Comparison of ENCODE assay signal across 8 cellular contexts in the genomic region with DNA sequence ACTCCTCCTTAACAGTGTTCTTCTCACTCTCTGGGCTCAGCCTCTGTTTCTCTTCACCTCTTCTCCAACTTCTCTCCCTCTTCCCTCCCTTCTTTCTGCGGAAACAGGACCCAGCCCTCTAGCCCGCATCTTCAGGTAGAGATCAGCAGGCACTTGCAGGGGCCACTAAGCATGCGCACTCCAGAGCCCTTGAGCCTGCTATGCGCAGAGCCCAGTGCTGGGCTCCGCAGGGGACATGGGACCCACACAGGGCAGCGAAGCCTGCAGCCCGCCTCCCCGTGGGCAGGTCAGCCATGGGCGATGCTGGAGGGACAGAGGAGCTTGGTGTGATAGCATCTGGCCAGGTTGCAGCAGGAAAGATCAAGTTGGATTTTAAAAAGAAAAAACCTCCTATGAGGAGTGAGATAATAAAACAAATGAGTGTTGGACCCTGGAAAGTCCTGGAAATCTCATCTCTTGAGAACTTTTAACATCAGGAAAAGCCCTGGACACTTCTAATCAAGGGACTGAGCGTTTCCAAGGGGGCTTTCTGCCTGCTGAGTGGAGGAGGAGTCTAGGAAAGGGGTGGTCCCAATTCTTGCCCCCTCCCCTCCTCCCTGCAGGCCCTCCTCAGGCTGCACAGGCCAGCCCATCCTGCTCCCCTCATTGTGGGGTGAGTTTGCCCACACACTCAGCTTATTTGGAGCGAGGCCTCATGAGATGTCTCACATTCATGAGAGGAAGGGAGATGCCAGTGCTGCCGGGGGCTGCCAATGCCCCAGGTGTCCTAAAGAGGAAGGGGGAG.
DNase-seq lines count a peak whose midpoint lies in the region; ATAC-seq and TF ChIP-seq lines count a peak whose summit lies in the region.
"Had no signal": no experiment of that assay in that cellular context is flagged by ENCODE, and none has a peak within 500 bp of the region (broad histone marks: within the 10 kb centered on the region; RNA-seq: fewer than 3 reads in every experiment).

No MANE protein-coding gene starts in this region.

- POLR2A ChIA-PET in CD4-positive, alpha-beta memory T cell (lab: Charles Lee; ENCODE audit: partially characterized antibody), result no interaction called here
- POLR2A ChIA-PET in naive thymus-derived CD8-positive, alpha-beta T cell (lab: Charles Lee), result interaction anchor here (1.1 to 1.4 kb wide), 2 partner anchors 12 to 20 kb away, joined by 3 read pairs; no protein-coding TSS in a partner anchor

- no peaks in the 10 kb centered on the region for H4K20me1 ChIP-seq in DOHH2 (ENCODE audit: control insufficient read depth, insufficient read depth, low read depth, low read length)

- peaks cover 31% of the 10 kb centered on the region for H3K4me1 ChIP-seq in CD4-positive, alpha-beta memory T cell (ENCODE audit: insufficient read depth, low read length)
- peaks cover 31% of the 10 kb centered on the region for H3K4me1 ChIP-seq in DOHH2 (ENCODE audit: control insufficient read depth, low read length)
- peaks cover 7% of the 10 kb centered on the region for H3K4me1 ChIP-seq in colonic mucosa
- H3K4me1 ChIP-seq: breast epithelium had no signal

- peak overlapping the region in 1 of 2 donors; percentile 2 for H3K9ac ChIP-seq in colonic mucosa (ENCODE audit: low read depth in 2 of 2, low read length in 2 of 2)

- no peaks in the 10 kb centered on the region for H3K27me3 ChIP-seq in CD4-positive, alpha-beta memory T cell (ENCODE audit: insufficient read depth, low read length)
- H3K27me3 ChIP-seq in DOHH2 (ENCODE audit: control insufficient read depth, low read length), result peaks cover 28% of the 10 kb centered on the region
- no peaks in the 10 kb centered on the region for H3K27me3 ChIP-seq in colonic mucosa

- peaks cover 20 to 41% (median 29%) of the 10 kb centered on the region in 4 donors for H3K4me1 Mint-ChIP-seq in CD4-positive, alpha-beta memory T cell
- H3K4me1 Mint-ChIP-seq in T-helper 17 cell (peaks cover 23% of the 10 kb centered on the region), osteocyte (ENCODE audit: unreplicated experiment) (peaks cover 20% of the 10 kb centered on the region)
- H3K4me1 Mint-ChIP-seq in naive thymus-derived CD8-positive, alpha-beta T cell, result peaks cover 27 to 38% (median 33%) of the 10 kb centered on the region in 4 donors

- H3K9me3 Mint-ChIP-seq in CD4-positive, alpha-beta memory T cell, result peaks cover 0 to 2% (median 0%) of the 10 kb centered on the region in 8 donors
- no peaks in the 10 kb centered on the region for H3K9me3 Mint-ChIP-seq in naive thymus-derived CD8-positive, alpha-beta T cell
- no peaks in the 10 kb centered on the region for H3K9me3 Mint-ChIP-seq in osteocyte (ENCODE audit: unreplicated experiment)

- H3K27me3 Mint-ChIP-seq in CD4-positive, alpha-beta memory T cell, result peaks cover 0 to 4% of the 10 kb centered on the region in 2 donors
- peaks cover 21% of the 10 kb centered on the region for H3K27me3 Mint-ChIP-seq in T-helper 17 cell
- H3K27me3 Mint-ChIP-seq in naive thymus-derived CD8-positive, alpha-beta T cell, result peaks cover 0 to 17% (median 10%) of the 10 kb centered on the region in 5 donors
- no peaks in the 10 kb centered on the region for H3K27me3 Mint-ChIP-seq in osteocyte (ENCODE audit: unreplicated experiment)

- H3K4me3 ChIP-seq in CD4-positive, alpha-beta memory T cell (ENCODE audit: low read length in 2 of 2), result no peak overlapping the region
- H3K4me3 ChIP-seq in DOHH2 (ENCODE audit: low read length), result no peak overlapping the region
- H3K4me3 ChIP-seq in colonic mucosa, result no peak overlapping the region

- peak overlapping the region; percentile 19; the same call in 1 of the 2 replicates for H3K4me2 ChIP-seq in DOHH2 (ENCODE audit: low read length)

- H3K79me2 ChIP-seq in DOHH2 (ENCODE audit: control insufficient read depth, low read length), result no peaks in the 10 kb centered on the region

- H3K9me3 ChIP-seq in CD4-positive, alpha-beta memory T cell (ENCODE audit: control insufficient read depth in 1 of 2, low read length in 2 of 2), result no peaks in the 10 kb centered on the region
- H3K9me3 ChIP-seq in DOHH2 (ENCODE audit: control insufficient read depth, insufficient read depth, low read length), result no peaks in the 10 kb centered on the region
- no peaks in the 10 kb centered on the region for H3K9me3 ChIP-seq in T-helper 17 cell (ENCODE audit: control insufficient read depth, low read length, poor library complexity, severe bottlenecking)
- no peaks in the 10 kb centered on the region for H3K9me3 ChIP-seq in colonic mucosa
- H3K9me3 ChIP-seq: breast epithelium had no signal

- H3F3A ChIP-seq in DOHH2 (ENCODE audit: control insufficient read depth, insufficient read depth), result no peaks in the 10 kb centered on the region

- no peak for ATAC-seq in T-helper 17 cell
- no peak for ATAC-seq in naive thymus-derived CD8-positive, alpha-beta T cell

- DNase-seq in CD4-positive, alpha-beta memory T cell, result no peak
- DNase-seq in T-helper 17 cell (no peak), osteocyte (ENCODE audit: extremely low spot score, unreplicated experiment) (no peak), Ammon's horn (ENCODE audit: low spot score) (no peak), colonic mucosa (no peak)
- DNase-seq in naive thymus-derived CD8-positive, alpha-beta T cell, result no peak

- CTCF ChIA-PET in CD4-positive, alpha-beta memory T cell (lab: Charles Lee; ENCODE audit: partially characterized antibody), result interaction anchor here (1.3 kb wide), 1 partner anchor 28 kb away, joined by 3 read pairs; no protein-coding TSS in a partner anchor

- no peak overlapping the region for H3K27ac ChIP-seq in CD4-positive, alpha-beta memory T cell (ENCODE audit: low read depth, low read length)
- H3K27ac ChIP-seq in DOHH2 (ENCODE audit: low read depth, low read length) (no peak overlapping the region), colonic mucosa (no peak overlapping the region)
- H3K27ac ChIP-seq: breast epithelium had no signal

- intact Hi-C loops in CD4-positive, alpha-beta memory T cell (cut with micrococcal nuclease), result no loop called here
- intact Hi-C loops in colonic mucosa (cut with DNase I), result no loop called here

- H3K36me3 ChIP-seq in CD4-positive, alpha-beta memory T cell (ENCODE audit: insufficient read depth, low read length), result no peaks in the 10 kb centered on the region
- H3K36me3 ChIP-seq in DOHH2 (ENCODE audit: control insufficient read depth, low read length) (no peaks in the 10 kb centered on the region), colonic mucosa (no peaks in the 10 kb centered on the region)
- H3K36me3 ChIP-seq: breast epithelium had no signal

- peak overlapping the region in 7 of 8 donors; percentile 20 to 82 (median 55) for H3K4me3 Mint-ChIP-seq in CD4-positive, alpha-beta memory T cell
- H3K4me3 Mint-ChIP-seq in T-helper 17 cell (peak overlapping the region; percentile 78), osteocyte (ENCODE audit: unreplicated experiment) (no peak overlapping the region)
- H3K4me3 Mint-ChIP-seq in naive thymus-derived CD8-positive, alpha-beta T cell, result peak overlapping the region; percentile 41 to 86 (median 58)

- H3K27ac Mint-ChIP-seq in CD4-positive, alpha-beta memory T cell, result peak overlapping the region in 2 of 7 donors; percentile 19 to 66
- H3K27ac Mint-ChIP-seq in T-helper 17 cell, result no peak overlapping the region
- H3K27ac Mint-ChIP-seq in naive thymus-derived CD8-positive, alpha-beta T cell, result peak overlapping the region in 2 of 10 donors; percentile 33 to 51
- H3K27ac Mint-ChIP-seq in osteocyte (ENCODE audit: unreplicated experiment), result no peak overlapping the region

- H3K9me2 ChIP-seq in DOHH2 (replicated peaks; ENCODE audit: control insufficient read depth, low read length), result no peaks in the 10 kb centered on the region

- peaks cover 0 to 7% of the 10 kb centered on the region in 2 donors for H3K36me3 Mint-ChIP-seq in CD4-positive, alpha-beta memory T cell
- H3K36me3 Mint-ChIP-seq in T-helper 17 cell (ENCODE audit: low read depth), result peaks cover 2% of the 10 kb centered on the region
- H3K36me3 Mint-ChIP-seq in naive thymus-derived CD8-positive, alpha-beta T cell, result no peaks in the 10 kb centered on the region
- H3K36me3 Mint-ChIP-seq in osteocyte (ENCODE audit: unreplicated experiment), result no peaks in the 10 kb centered on the region

- TF ChIP-seq CTCF in DOHH2 (IDR thresholded peaks at IDR 0.05; ENCODE audit: low read depth, low read length, poor library complexity, severe bottlenecking), result no peak
- TF ChIP-seq CTCF in osteocyte (IDR thresholded peaks at IDR 0.05), result no peak
- no peak for TF ChIP-seq CTCF in colonic mucosa (IDR thresholded peaks at IDR 0.05)
